ENCODE assay signal across 16 cellular contexts in genomic region chr3:168991813-168992212, GRCh38.
A peak's percentile ranks its signal among the peaks of the same experiment; 100 is the strongest.
DNase-seq lines count a peak whose midpoint lies in the region; ATAC-seq and TF ChIP-seq lines count a peak whose summit lies in the region.
"Had no signal": no experiment of that assay in that cellular context is flagged by ENCODE, and none has a peak within 500 bp of the region (broad histone marks: within the 10 kb centered on the region; RNA-seq: fewer than 3 reads in every experiment).

No MANE protein-coding gene starts in this region.

- TF ChIP-seq CTCF in choroid plexus epithelial cell (conservative IDR thresholded peaks at IDR 0.05; ENCODE audit: low read depth, low read length) = no peak

- intact Hi-C loops in Right ventricle myocardium inferior (cut with DNase I) = no loop called here

- ATAC-seq in Right ventricle myocardium inferior (no peak), GM19035 (IDR thresholded peaks at IDR 0.05; ENCODE audit: unreplicated experiment) (no peak), esophagus mucosa (no peak)
- ATAC-seq: Panc1 had no signal

- DNase-seq in EL (peak; percentile 10), M059J (ENCODE audit: low read depth) (peak; percentile 27), choroid plexus epithelial cell (ENCODE audit: low read depth) (peak; percentile 25), iris pigment epithelial cell (ENCODE audit: low read depth) (peak; percentile 19), activated gamma-delta T cell treated with Interleukin-2 at 50 U/mL for 16 hours (no peak), Right ventricle myocardium inferior (ENCODE audit: missing footprints) (no peak)
- DNase-seq: NCI-H1048, NCI-H1417 treated with DMSO at 0.1 percent for 48 hours, NCI-H187, NCI-H446 treated with DMSO at 0.1 percent for 48 hours, NCI-H526 treated with DMSO at 0.1 percent for 48 hours, SJCRH30 had no signal

- H3K4me3 ChIP-seq in choroid plexus epithelial cell (ENCODE audit: low read depth, low read length) = no peak overlapping the region
- H3K4me3 ChIP-seq: HAP-1, SJCRH30 had no signal

Comparison
In these comparisons a context has a peak if more than half of its experiments do, and no peak if none do; other contexts are left out.
1. DNase-seq: peak in EL (single experiment), M059J (single experiment), choroid plexus epithelial cell (single experiment) and iris pigment epithelial cell (single experiment); none in activated gamma-delta T cell treated with Interleukin-2 at 50 U/mL for 16 hours (single experiment) and Right ventricle myocardium inferior (single experiment).